Comparison of ENCODE assay signal across 18 cellular contexts in the genomic region with DNA sequence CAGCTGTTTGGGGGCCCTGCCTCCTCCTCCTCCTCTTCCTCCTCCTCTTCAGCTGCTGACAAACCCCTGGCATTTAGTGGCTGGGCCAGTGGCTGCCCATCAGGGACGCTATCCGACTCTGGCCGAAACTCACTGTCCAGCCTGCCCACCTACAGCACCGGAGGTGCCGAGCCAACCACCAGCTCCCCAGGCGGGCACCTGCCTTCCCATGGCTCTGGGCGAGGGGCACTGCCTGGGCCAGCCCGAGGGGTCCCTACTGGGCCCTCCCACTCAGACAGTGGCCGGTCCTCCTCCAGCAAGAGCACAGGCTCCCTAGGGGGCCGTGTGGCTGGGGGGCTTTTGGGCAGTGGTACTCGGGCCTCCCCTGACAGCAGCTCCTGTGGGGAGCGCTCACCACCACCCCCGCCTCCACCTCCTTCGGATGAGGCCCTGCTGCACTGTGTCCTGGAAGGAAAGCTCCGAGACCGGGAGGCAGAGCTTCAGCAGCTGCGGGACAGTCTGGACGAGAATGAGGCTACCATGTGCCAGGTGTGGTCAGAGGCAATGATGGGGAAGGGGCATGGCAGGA. TPM values are rescaled to one million over a fixed set of nuclear protein-coding genes. Genes with fewer than 3 reads are reported as not detected.
DNase-seq lines count a peak whose midpoint lies in the region; ATAC-seq and TF ChIP-seq lines count a peak whose summit lies in the region.
"Had no signal": no experiment of that assay in that cellular context is flagged by ENCODE, and none has a peak within 500 bp of the region (broad histone marks: within the 10 kb centered on the region; RNA-seq: fewer than 3 reads in every experiment).

No MANE protein-coding gene starts in this region.

- peaks cover 28% of the 10 kb centered on the region for H3K79me1 ChIP-seq in neuronal stem cell (ENCODE audit: low read depth, low read length)

- H3K4me1 ChIP-seq in adipocyte (ENCODE audit: control insufficient read depth, insufficient read depth, low read length) = peaks cover 50% of the 10 kb centered on the region
- peaks cover 19 to 20% of the 10 kb centered on the region in 2 donors for H3K4me1 ChIP-seq in neuronal stem cell (ENCODE audit: control insufficient read depth in 2 of 2, insufficient read depth in 1 of 2, low read depth in 1 of 2, low read length in 2 of 2)

- H3K27ac Mint-ChIP-seq in chondrocyte (ENCODE audit: unreplicated experiment) = no peak overlapping the region
- H3K27ac Mint-ChIP-seq: H9 had no signal

- H3K9ac ChIP-seq in adipocyte (ENCODE audit: low read length) = peak overlapping the region; percentile 90
- H3K9ac ChIP-seq in neuronal stem cell (ENCODE audit: low read depth, low read length, poor library complexity) = no peak overlapping the region

- no peak overlapping the region for H3K14ac ChIP-seq in neuronal stem cell (ENCODE audit: low read length)

- no peak overlapping the region for H2BK15ac ChIP-seq in neuronal stem cell (ENCODE audit: low read length)

- H4K8ac ChIP-seq in neuronal stem cell (ENCODE audit: low read depth, low read length) = no peak overlapping the region

- H2BK5ac ChIP-seq in neuronal stem cell (ENCODE audit: low read length) = no peak overlapping the region

- no peak overlapping the region for H2AK5ac ChIP-seq in neuronal stem cell (ENCODE audit: low read depth, low read length)

- no peak for DNase-seq in adipocyte (ENCODE audit: low read depth)
- peak; percentile 84 for DNase-seq in chondrocyte (ENCODE audit: low spot score)
- no peak for DNase-seq in neuronal stem cell (ENCODE audit: low spot score)
- DNase-seq in substantia nigra (lab: John Stamatoyannopoulos, UW) = no peak
- DNase-seq in H4 (ENCODE audit: low spot score) = no peak
- no peak for DNase-seq in stimulated activated naive CD8-positive, alpha-beta T cell treated with anti-CD3 and anti-CD28 coated beads, Interleukin-15, Interleukin-2, amounts not matched to agents 100 U/mL and 50 U/mL, for 24 hours
- DNase-seq: BE2C; CD4-positive, alpha-beta memory T cell; DND-41; GF-D8; H9; Kasumi-1; NCI-H1930; NCI-H2171; NCI-H510A treated with DMSO at 0.1 percent for 48 hours; SHP77 treated with DMSO at 0.1 percent for 48 hours had no signal

- H3K18ac ChIP-seq in neuronal stem cell (ENCODE audit: low read length) = no peak overlapping the region

- H3K4me3 ChIP-seq in adipocyte (ENCODE audit: low read length) (peak overlapping the region; percentile 11), neuronal stem cell (ENCODE audit: low read length in 2 of 2) (no peak overlapping the region)

- H3K4me1 Mint-ChIP-seq in chondrocyte (ENCODE audit: low read depth) = peaks cover 31% of the 10 kb centered on the region

- no peak overlapping the region for H3K27ac ChIP-seq in neuronal stem cell (replicated peaks; ENCODE audit: low read length)
- H3K27ac ChIP-seq in substantia nigra (ENCODE audit: low read depth, low read length, poor library complexity, severe bottlenecking) = peak overlapping the region; percentile 58

- H2AFZ ChIP-seq in neuronal stem cell (ENCODE audit: low read length) = no peak overlapping the region

- H2BK12ac ChIP-seq in neuronal stem cell (ENCODE audit: low read length) = peak overlapping the region; percentile 8

- no peak overlapping the region for H4K91ac ChIP-seq in neuronal stem cell (ENCODE audit: low read depth, low read length, poor library complexity)

- H3K23ac ChIP-seq in neuronal stem cell (ENCODE audit: low read depth, low read length, poor library complexity) = no peak overlapping the region

- no peak overlapping the region for H3K4ac ChIP-seq in neuronal stem cell (ENCODE audit: low read length)

- peaks cover 53% of the 10 kb centered on the region for H3K36me3 ChIP-seq in adipocyte (ENCODE audit: control insufficient read depth, insufficient read depth, low read length, severe bottlenecking)
- peaks cover 40 to 59% of the 10 kb centered on the region in 2 donors for H3K36me3 ChIP-seq in neuronal stem cell (replicated peaks in 1 of 2; ENCODE audit: control insufficient read depth in 2 of 2, insufficient read depth in 2 of 2, low read length in 2 of 2)

- ATAC-seq in HG02852 (IDR thresholded peaks at IDR 0.05; ENCODE audit: unreplicated experiment) = no peak
- ATAC-seq in stimulated activated naive CD8-positive, alpha-beta T cell treated with anti-CD3 and anti-CD28 coated beads, Interleukin-15, Interleukin-2, amounts not matched to agents 100 U/mL and 50 U/mL, for 24 hours = no peak
- ATAC-seq: Panc1 had no signal

- no peak overlapping the region for H3K4me2 ChIP-seq in neuronal stem cell (ENCODE audit: insufficient read depth, low read length, poor library complexity, severe bottlenecking)

- H3K9me3 ChIP-seq in adipocyte (ENCODE audit: control insufficient read depth, low read length) (no peaks in the 10 kb centered on the region), neuronal stem cell (replicated peaks in 1 of 2; ENCODE audit: control insufficient read depth in 2 of 2, insufficient read depth in 1 of 2, low read depth in 1 of 2, low read length in 2 of 2) (no peaks in the 10 kb centered on the region)
- H3K9me3 ChIP-seq: BE2C had no signal

- no peaks in the 10 kb centered on the region for H3K9me3 Mint-ChIP-seq in chondrocyte (ENCODE audit: low read depth)
- H3K9me3 Mint-ChIP-seq: H9 had no signal

- TF ChIP-seq CTCF in chondrocyte (IDR thresholded peaks at IDR 0.05) = no peak

- H3K36me3 Mint-ChIP-seq in chondrocyte (ENCODE audit: low read depth) = peaks cover 8% of the 10 kb centered on the region

- H2BK120ac ChIP-seq in neuronal stem cell (ENCODE audit: low read depth, low read length) = no peak overlapping the region

- no peak overlapping the region for H3K4me3 Mint-ChIP-seq in chondrocyte (ENCODE audit: unreplicated experiment)
- H3K4me3 Mint-ChIP-seq: H9 had no signal

- H3K27me3 ChIP-seq in adipocyte (replicated peaks; ENCODE audit: control insufficient read depth, insufficient read depth, low read length) = no peaks in the 10 kb centered on the region
- H3K27me3 ChIP-seq in neuronal stem cell (ENCODE audit: control insufficient read depth in 3 of 3, insufficient read depth in 3 of 3, low read depth in 1 of 3, low read length in 3 of 3) = no peaks in the 10 kb centered on the region
- H3K27me3 ChIP-seq: BE2C had no signal

- WGBS in neuronal stem cell (ENCODE audit: extremely low coverage in 2 of 2, insufficient read length in 2 of 2, insufficient replicate concordance in 1 of 2), 2 donors = no CpG with 5 or more reads among the region's 18 CpGs

- no peaks in the 10 kb centered on the region for H3K27me3 Mint-ChIP-seq in chondrocyte (ENCODE audit: low read depth)
- H3K27me3 Mint-ChIP-seq: CD4-positive, alpha-beta memory T cell had no signal

RNA-seq across cellular contexts. Expression of gene LZTS2, which starts 4.1 kb away (rescaled TPM):
- total RNA-seq in chondrocyte = 58.9 to 80.7 TPM (median 79.4 TPM) in 3 replicates
- polyA plus RNA-seq in neuronal stem cell (2013, experiment 1 of 2) = 75.1 TPM
- 76.2 TPM for polyA plus RNA-seq in neuronal stem cell (2013, experiment 2 of 2)
- 24.3 and 26.2 TPM in 2 replicates for total RNA-seq in H4 (2014; rRNA removed; shearing (Covaris generic))

RNA-seq across cellular contexts. Expression of gene TWNK, which starts 16.4 kb away (rescaled TPM):
- 4.8 to 6.6 TPM (median 5.4 TPM) in 3 replicates for total RNA-seq in chondrocyte
- 7.5 TPM for polyA plus RNA-seq in neuronal stem cell (2013, experiment 1 of 2)
- 7.0 TPM for polyA plus RNA-seq in neuronal stem cell (2013, experiment 2 of 2)
- 6.7 and 8.0 TPM in 2 replicates for total RNA-seq in H4 (2014; rRNA removed; shearing (Covaris generic))

RNA-seq across cellular contexts. Expression of gene MRPL43, which starts 16.4 kb away (rescaled TPM):
- 54.0 to 74.1 TPM (median 57.3 TPM) in 3 replicates for total RNA-seq in chondrocyte
- polyA plus RNA-seq in neuronal stem cell (2013, experiment 1 of 2) = 72.6 TPM
- 69.4 TPM for polyA plus RNA-seq in neuronal stem cell (2013, experiment 2 of 2)
- total RNA-seq in H4 (2014; rRNA removed; shearing (Covaris generic)) = 94.3 and 105 TPM in 2 replicates

RNA-seq across cellular contexts. Expression of gene PDZD7, which starts 27.2 kb away (rescaled TPM):
- total RNA-seq in chondrocyte = 1.4 to 1.8 TPM (median 1.7 TPM) in 3 replicates
- 0.29 TPM for polyA plus RNA-seq in neuronal stem cell (2013, experiment 1 of 2)
- 0.33 TPM for polyA plus RNA-seq in neuronal stem cell (2013, experiment 2 of 2)
- 0.21 and 0.97 TPM in 2 replicates for total RNA-seq in H4 (2014; rRNA removed; shearing (Covaris generic))

RNA-seq across cellular contexts. Expression of gene SFXN3, which starts 27.3 kb away (rescaled TPM):
- 92.4 to 101 TPM (median 96.9 TPM) in 3 replicates for total RNA-seq in chondrocyte
- polyA plus RNA-seq in neuronal stem cell (2013, experiment 1 of 2) = 0.06 TPM
- 0.11 TPM for polyA plus RNA-seq in neuronal stem cell (2013, experiment 2 of 2)
- total RNA-seq in H4 (2014; rRNA removed; shearing (Covaris generic)) = 35.7 and 35.8 TPM in 2 replicates
